Comparison of ENCODE assay signal across 12 cellular contexts in the genomic region with DNA sequence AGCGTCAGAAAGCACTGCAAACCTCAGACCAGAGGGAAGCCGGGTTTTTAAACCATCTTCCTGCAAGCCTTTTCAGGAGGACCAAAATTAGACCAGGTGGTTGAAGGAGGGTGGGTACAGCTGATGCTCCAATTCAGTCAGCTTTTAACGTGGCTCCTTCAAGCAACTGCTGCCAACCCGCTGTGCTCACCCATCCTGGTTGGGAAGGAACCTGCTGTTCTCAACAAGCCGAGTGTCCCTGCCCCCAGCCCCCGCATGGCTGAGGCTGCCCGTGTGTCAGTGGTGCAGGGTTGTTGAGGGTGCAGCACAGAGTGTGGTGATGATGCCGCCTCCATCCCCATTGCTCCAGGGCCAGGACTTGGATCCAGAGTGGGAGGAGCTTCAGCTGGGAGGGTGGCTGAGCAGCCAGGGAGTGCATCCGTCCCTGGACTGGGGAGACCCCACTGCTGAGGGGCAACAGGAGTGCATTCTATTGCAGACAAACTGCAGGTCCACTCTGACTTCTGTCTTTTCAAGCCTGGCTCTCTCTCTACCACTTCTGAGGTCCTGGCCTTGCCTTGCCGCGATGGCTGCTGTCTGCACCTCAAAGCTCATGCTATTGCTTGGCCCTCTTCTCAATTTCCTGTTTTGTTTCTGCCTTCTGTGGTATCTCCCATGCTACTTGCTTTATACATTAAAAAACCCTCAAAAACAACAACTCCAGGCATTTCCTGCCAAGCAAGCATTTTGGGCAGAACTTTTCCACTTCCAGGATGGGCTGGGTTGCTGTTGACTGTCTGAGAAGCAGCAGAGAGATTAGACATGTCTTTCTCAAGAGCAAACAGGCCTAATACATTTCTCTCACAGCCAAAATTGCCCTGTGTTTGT.
DNase-seq lines count a peak whose midpoint lies in the region; ATAC-seq and TF ChIP-seq lines count a peak whose summit lies in the region.
"Had no signal": no experiment of that assay in that cellular context is flagged by ENCODE, and none has a peak within 500 bp of the region (broad histone marks: within the 10 kb centered on the region; RNA-seq: fewer than 3 reads in every experiment).

No MANE protein-coding gene starts in this region.

- H3K9me3 Mint-ChIP-seq in CD4-positive, alpha-beta T cell: peaks cover 5% of the 10 kb centered on the region
- peaks cover 40% of the 10 kb centered on the region for H3K9me3 Mint-ChIP-seq in activated naive CD4-positive, alpha-beta T cell treated with anti-CD3 and anti-CD28 coated beads, Interleukin-2, amount 10 ng/mL, durations not matched to agents 7 days and 5 days
- peaks cover 3 to 29% (median 20%) of the 10 kb centered on the region in 11 donors for H3K9me3 Mint-ChIP-seq in naive thymus-derived CD4-positive, alpha-beta T cell

- H3K4me3 ChIP-seq in Jurkat, Clone E6-1 (ENCODE audit: low read length): peak overlapping the region; percentile 5; the same call in 1 of the 2 replicates
- H3K4me3 ChIP-seq in naive thymus-derived CD4-positive, alpha-beta T cell (ENCODE audit: low read length): peak overlapping the region; percentile 30
- H3K4me3 ChIP-seq in vagina: no peak overlapping the region

- peaks cover 44% of the 10 kb centered on the region for H3K4me1 Mint-ChIP-seq in CD4-positive, alpha-beta T cell (ENCODE audit: low read depth)
- peaks cover 56% of the 10 kb centered on the region for H3K4me1 Mint-ChIP-seq in activated naive CD4-positive, alpha-beta T cell treated with anti-CD3 and anti-CD28 coated beads, Interleukin-2, amount 10 ng/mL, durations not matched to agents 7 days and 5 days
- peaks cover 23 to 61% (median 46%) of the 10 kb centered on the region in 7 donors for H3K4me1 Mint-ChIP-seq in naive thymus-derived CD4-positive, alpha-beta T cell
- H3K4me1 Mint-ChIP-seq: B cell had no signal

- CTCF ChIA-PET in CD4-positive, alpha-beta T cell (lab: Charles Lee): no interaction called here
- CTCF ChIA-PET in activated naive CD4-positive, alpha-beta T cell treated with anti-CD3 and anti-CD28 coated beads, Interleukin-2, amount 10 ng/mL, durations not matched to agents 7 days and 5 days (lab: Charles Lee): interaction anchor here (0.7 to 1.0 kb wide), 2 partner anchors 18 to 21 kb away, joined by 3 read pairs; no protein-coding TSS in a partner anchor
- CTCF ChIA-PET in naive thymus-derived CD4-positive, alpha-beta T cell (lab: Charles Lee): interaction anchor here (0.6 to 1.9 kb wide), 6 partner anchors 10 to 143 kb away, joined by 3 to 5 read pairs (median 4); no protein-coding TSS in a partner anchor

- H3K27ac Mint-ChIP-seq in CD4-positive, alpha-beta T cell: peak overlapping the region; percentile 93
- peak overlapping the region; percentile 96 for H3K27ac Mint-ChIP-seq in activated naive CD4-positive, alpha-beta T cell treated with anti-CD3 and anti-CD28 coated beads, Interleukin-2, amount 10 ng/mL, durations not matched to agents 7 days and 5 days
- H3K27ac Mint-ChIP-seq in naive thymus-derived CD4-positive, alpha-beta T cell: peak overlapping the region; percentile 89 to 98 (median 96)
- H3K27ac Mint-ChIP-seq: B cell had no signal

- H3K4me3 Mint-ChIP-seq in CD4-positive, alpha-beta T cell: peak overlapping the region; percentile 40
- peak overlapping the region; percentile 30 for H3K4me3 Mint-ChIP-seq in activated naive CD4-positive, alpha-beta T cell treated with anti-CD3 and anti-CD28 coated beads, Interleukin-2, amount 10 ng/mL, durations not matched to agents 7 days and 5 days
- peak overlapping the region; percentile 61 to 90 (median 78) for H3K4me3 Mint-ChIP-seq in naive thymus-derived CD4-positive, alpha-beta T cell
- H3K4me3 Mint-ChIP-seq: B cell had no signal

- peak in 9 of 10 experiments; percentile 12 to 48 (median 37) for DNase-seq in CD4-positive, alpha-beta T cell
- DNase-seq in Jurkat, Clone E6-1 (ENCODE audit: low read depth, low spot score): peak; percentile 80
- peak; percentile 65 for DNase-seq in activated naive CD4-positive, alpha-beta T cell treated with anti-CD3 and anti-CD28 coated beads, Interleukin-2, amount 10 ng/mL, durations not matched to agents 7 days and 5 days
- DNase-seq in naive thymus-derived CD4-positive, alpha-beta T cell: peak in 7 of 9 donors; percentile 37 to 85 (median 76)
- DNase-seq in vagina (ENCODE audit: extremely low spot score in 2 of 2) (no peak), HK-2 (ENCODE audit: unreplicated experiment) (no peak)
- DNase-seq: erythroblast, midbrain, NCI-H187 treated with DMSO at 0.1 percent for 48 hours, NCI-H524 had no signal

- intact Hi-C loops in CD4-positive, alpha-beta T cell (cut with DNase I, micrococcal nuclease): loop anchor here in 1 of 2 experiments (1.0 to 5.0 kb wide), 3 partner anchors 19 to 39 kb away; no protein-coding TSS in a partner anchor
- intact Hi-C loops in naive thymus-derived CD4-positive, alpha-beta T cell (cut with micrococcal nuclease): loop anchor here (1.0 to 5.0 kb wide), 5 partner anchors 19 to 356 kb away; no protein-coding TSS in a partner anchor
- intact Hi-C loops in vagina (cut with DNase I): no loop called here

- H3K27me3 Mint-ChIP-seq in CD4-positive, alpha-beta T cell: no peaks in the 10 kb centered on the region
- H3K27me3 Mint-ChIP-seq in activated naive CD4-positive, alpha-beta T cell treated with anti-CD3 and anti-CD28 coated beads, Interleukin-2, amount 10 ng/mL, durations not matched to agents 7 days and 5 days: peaks cover 27% of the 10 kb centered on the region
- peaks cover 0 to 5% (median 0%) of the 10 kb centered on the region in 5 donors for H3K27me3 Mint-ChIP-seq in naive thymus-derived CD4-positive, alpha-beta T cell

- peaks cover 21 to 30% of the 10 kb centered on the region in 2 donors for H3K4me1 ChIP-seq in naive thymus-derived CD4-positive, alpha-beta T cell (ENCODE audit: control insufficient read depth in 2 of 2, insufficient read depth in 2 of 2, low read length in 2 of 2)
- no peaks in the 10 kb centered on the region for H3K4me1 ChIP-seq in vagina

- peaks cover 20% of the 10 kb centered on the region for H3K9me3 ChIP-seq in CD4-positive, alpha-beta T cell (ENCODE audit: control insufficient read depth, low read length)
- peaks cover 0 to 18% (median 15%) of the 10 kb centered on the region in 3 experiments for H3K9me3 ChIP-seq in naive thymus-derived CD4-positive, alpha-beta T cell (ENCODE audit: control insufficient read depth in 2 of 3, low read length in 3 of 3)
- H3K9me3 ChIP-seq in vagina: peaks cover 8% of the 10 kb centered on the region

- no peaks in the 10 kb centered on the region for H3K36me3 ChIP-seq in naive thymus-derived CD4-positive, alpha-beta T cell (ENCODE audit: control insufficient read depth in 2 of 3, insufficient read depth in 3 of 3, low read length in 3 of 3)
- H3K36me3 ChIP-seq in vagina: no peaks in the 10 kb centered on the region

- POLR2A ChIA-PET in CD4-positive, alpha-beta T cell (lab: Charles Lee): interaction anchor here (0.7 to 2.7 kb wide), 20 partner anchors 9 to 399 kb away, joined by 3 to 22 read pairs (median 4); no protein-coding TSS in a partner anchor
- POLR2A ChIA-PET in naive thymus-derived CD4-positive, alpha-beta T cell (lab: Charles Lee): interaction anchor here (0.6 to 2.7 kb wide), 24 partner anchors 9 to 301 kb away, joined by 3 to 14 read pairs (median 4); no protein-coding TSS in a partner anchor

- peaks cover 16% of the 10 kb centered on the region for H3K36me3 Mint-ChIP-seq in CD4-positive, alpha-beta T cell (ENCODE audit: low read depth)
- peaks cover 42% of the 10 kb centered on the region for H3K36me3 Mint-ChIP-seq in activated naive CD4-positive, alpha-beta T cell treated with anti-CD3 and anti-CD28 coated beads, Interleukin-2, amount 10 ng/mL, durations not matched to agents 7 days and 5 days
- H3K36me3 Mint-ChIP-seq in naive thymus-derived CD4-positive, alpha-beta T cell: peaks cover 3 to 38% (median 11%) of the 10 kb centered on the region in 5 donors

- no peak for TF ChIP-seq POLR2A in vagina (IDR thresholded peaks at IDR 0.05)

- no peak for TF ChIP-seq CTCF in CD4-positive, alpha-beta T cell (IDR thresholded peaks at IDR 0.05)
- no peak for TF ChIP-seq CTCF in vagina (IDR thresholded peaks at IDR 0.05)

- ATAC-seq in CD4-positive, alpha-beta T cell (ENCODE audit: poor library complexity): peak; percentile 80
- ATAC-seq in naive thymus-derived CD4-positive, alpha-beta T cell: peak; percentile 81
- ATAC-seq in GM18868 (IDR thresholded peaks at IDR 0.05; ENCODE audit: unreplicated experiment): no peak

- peak overlapping the region; percentile 62 for H3K27ac ChIP-seq in CD4-positive, alpha-beta T cell (ENCODE audit: low read depth, low read length)
- H3K27ac ChIP-seq in naive thymus-derived CD4-positive, alpha-beta T cell (ENCODE audit: low read depth, low read length): peak overlapping the region; percentile 59
- H3K27ac ChIP-seq in vagina: no peak overlapping the region

- H3K27me3 ChIP-seq in CD4-positive, alpha-beta T cell (ENCODE audit: control insufficient read depth, insufficient read depth, low read length): no peaks in the 10 kb centered on the region
- no peaks in the 10 kb centered on the region for H3K27me3 ChIP-seq in naive thymus-derived CD4-positive, alpha-beta T cell (ENCODE audit: control insufficient read depth in 2 of 2, insufficient read depth in 2 of 2, low read length in 2 of 2)
- no peaks in the 10 kb centered on the region for H3K27me3 ChIP-seq in vagina

Comparison
In these comparisons a context has a peak if more than half of its experiments do, and no peak if none do; other contexts are left out.
1. DNase-seq: peak in CD4-positive, alpha-beta T cell (9 of 10), Jurkat, Clone E6-1 (single experiment), activated naive CD4-positive, alpha-beta T cell treated with anti-CD3 and anti-CD28 coated beads, Interleukin-2, amount 10 ng/mL, durations not matched to agents 7 days and 5 days (single experiment) and naive thymus-derived CD4-positive, alpha-beta T cell (7 of 9); none in vagina (0 of 2) and HK-2 (single experiment).
2. H3K4me3 ChIP-seq: peak in Jurkat, Clone E6-1 (single experiment) and naive thymus-derived CD4-positive, alpha-beta T cell (single experiment); none in vagina (0 of 2).
3. Peak in every context shown above with its lines, with median percentiles within 50 percentile points of each other: H3K27ac Mint-ChIP-seq and H3K4me3 Mint-ChIP-seq.